In genomic region chr6:28142446-28142845, GRCh38 we compare ENCODE assay signal across 8 cellular contexts. TPM values are rescaled to one million over a fixed set of nuclear protein-coding genes. Genes with fewer than 3 reads are reported as not detected.
DNase-seq lines count a peak whose midpoint lies in the region; ATAC-seq and TF ChIP-seq lines count a peak whose summit lies in the region.

No MANE protein-coding gene starts in this region.

- 11 to 16% (median 13%) methylated on average over 4 of the region's 4 CpGs for WGBS in heart left ventricle, 4 donors
- 9 to 13% methylated on average over 4 of the region's 4 CpGs for WGBS in lower leg skin, 2 donors

- TF ChIP-seq POLR2A in heart left ventricle (IDR thresholded peaks at IDR 0.05) (no peak), lower leg skin (IDR thresholded peaks at IDR 0.05) (no peak)

- H3K36me3 ChIP-seq in heart left ventricle = peaks cover 0 to 33% (median 15%) of the 10 kb centered on the region in 9 donors
- peaks cover 0 to 7% of the 10 kb centered on the region in 2 donors for H3K36me3 ChIP-seq in ascending aorta
- peaks cover 23% of the 10 kb centered on the region for H3K36me3 ChIP-seq in upper lobe of right lung

- DNase-seq in heart left ventricle (no peak), left cardiac atrium (no peak), ascending aorta (ENCODE audit: low spot score in 2 of 2) (no peak), lower leg skin (ENCODE audit: low spot score in 2 of 2) (no peak), upper lobe of right lung (no peak), NCI-H146 (lab: John Stamatoyannopoulos, UW) (no peak), DMS79 treated with DMSO at 0.1 percent for 48 hours (lab: John Stamatoyannopoulos, UW) (no peak)

- TF ChIP-seq CTCF in heart left ventricle (IDR thresholded peaks at IDR 0.05) (no peak), ascending aorta (IDR thresholded peaks at IDR 0.05) (no peak), lower leg skin (IDR thresholded peaks at IDR 0.05) (no peak), upper lobe of right lung (IDR thresholded peaks at IDR 0.05) (no peak)

- H3K4me1 ChIP-seq in heart left ventricle (peaks cover 3 to 46% (median 27%) of the 10 kb centered on the region in 12 donors), ascending aorta (peaks cover 0 to 31% of the 10 kb centered on the region in 2 donors), upper lobe of right lung (peaks cover 21% of the 10 kb centered on the region)

- H3K9me3 ChIP-seq in heart left ventricle (no peaks in the 10 kb centered on the region), ascending aorta (no peaks in the 10 kb centered on the region), upper lobe of right lung (no peaks in the 10 kb centered on the region)

- peak overlapping the region in 8 of 12 donors; percentile 27 to 84 (median 77) for H3K27ac ChIP-seq in heart left ventricle
- peak overlapping the region in 1 of 2 donors; percentile 81 for H3K27ac ChIP-seq in ascending aorta
- no peak overlapping the region for H3K27ac ChIP-seq in upper lobe of right lung

- intact Hi-C loops in heart left ventricle (cut with DNase I) = loop anchor here in 8 of 10 donors (5.0 to 10.0 kb wide), 6 partner anchors 72 to 215 kb away; partner anchors contain the start of genes ZSCAN9 (in 2 of the 8) and ZSCAN26 (in 1 of the 8)
- intact Hi-C loops in left cardiac atrium (cut with DNase I) = no loop called here
- intact Hi-C loops in ascending aorta (cut with DNase I) = no loop called here
- intact Hi-C loops in lower leg skin (cut with DNase I; ENCODE audit: low total_unique reads) = no loop called here
- intact Hi-C loops in upper lobe of right lung (cut with DNase I) = no loop called here

- H3K27me3 ChIP-seq in heart left ventricle (no peaks in the 10 kb centered on the region), ascending aorta (no peaks in the 10 kb centered on the region), upper lobe of right lung (no peaks in the 10 kb centered on the region)

- H3K4me3 ChIP-seq in heart left ventricle (peak overlapping the region; percentile 69 to 91 (median 83)), ascending aorta (peak overlapping the region; percentile 72 to 91), lower leg skin (ENCODE audit: low read depth, poor library complexity, severe bottlenecking) (peak overlapping the region; percentile 80), upper lobe of right lung (peak overlapping the region; percentile 83)

- ATAC-seq in heart left ventricle = no peak
- no peak for ATAC-seq in left cardiac atrium
- no peak for ATAC-seq in upper lobe of right lung
- ATAC-seq in HG03520 (IDR thresholded peaks at IDR 0.05; ENCODE audit: unreplicated experiment) = no peak

RNA-seq across cellular contexts. Expression of gene ZKSCAN8, which starts 0.8 kb away (rescaled TPM):
- total RNA-seq in heart left ventricle (10 to 100 TPM; 10.6 to 17.7 (median 13.9) TPM), left cardiac atrium (10 to 100 TPM; 10.8 to 15.8 TPM), ascending aorta (8.7 TPM), lower leg skin (10 to 100 TPM; 10.5 to 16.5 (median 11.3) TPM), upper lobe of right lung (20.9 TPM)
- 1 to 10 TPM; 3.8 to 4.1 TPM for polyA plus RNA-seq in heart left ventricle

RNA-seq across cellular contexts. Expression of gene ZSCAN16, which starts 18.0 kb away (rescaled TPM):
- total RNA-seq in heart left ventricle = 1 to 10 TPM in 8 of 9 donors, under 1 TPM in 1; 0.48 to 2.9 (median 2.2) TPM
- 1 to 10 TPM; 3.4 to 4.9 TPM for polyA plus RNA-seq in heart left ventricle
- total RNA-seq in left cardiac atrium = 1 to 10 TPM; 2.4 TPM
- not detected for total RNA-seq in ascending aorta
- 1 to 10 TPM; 3.9 to 6.1 (median 5.3) TPM for total RNA-seq in lower leg skin
- 5.8 TPM for total RNA-seq in upper lobe of right lung

Comparison
In these comparisons a context has a peak if more than half of its experiments do, and no peak if none do; other contexts are left out.
1. intact Hi-C loops: an anchor here in heart left ventricle (5.0 to 10.0 kb wide); none called in left cardiac atrium, ascending aorta, lower leg skin and upper lobe of right lung.